Comparison of ENCODE assay signal across 22 cellular contexts in the genomic region with DNA sequence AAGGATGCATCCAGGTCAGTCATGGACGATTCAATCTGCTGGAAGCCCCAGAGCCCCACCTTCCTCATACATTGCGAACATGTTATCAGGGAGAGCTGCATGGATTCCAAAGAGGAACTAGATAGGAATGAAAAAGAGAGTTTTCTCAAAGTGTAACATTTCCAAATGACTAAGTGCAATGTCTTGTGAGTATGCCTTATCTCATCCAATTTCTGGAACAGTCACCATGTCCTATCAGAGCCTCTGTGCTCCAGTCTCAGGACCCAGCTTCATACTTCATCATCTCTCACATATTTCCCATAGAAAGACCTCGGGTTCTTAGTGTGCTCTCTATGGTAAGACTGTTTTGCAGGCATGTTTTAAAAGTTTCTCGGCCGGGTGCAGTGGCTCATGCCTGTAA.
"Had no signal": no experiment of that assay in that cellular context is flagged by ENCODE, and none has a peak within 500 bp of the region (broad histone marks: within the 10 kb centered on the region; RNA-seq: fewer than 3 reads in every experiment).

No MANE protein-coding gene starts in this region.

- H3K27ac ChIP-seq: gastroesophageal sphincter, right lobe of liver, upper lobe of left lung had no signal

- H3K4me1 ChIP-seq: gastroesophageal sphincter, right lobe of liver, upper lobe of left lung had no signal

- H3K4me1 Mint-ChIP-seq: nephron progenitor cell, T-helper 17 cell had no signal

- H3K27me3 Mint-ChIP-seq: activated CD4-positive, alpha-beta memory T cell treated with anti-CD3 and anti-CD28 coated beads for 36 hours; activated naive CD4-positive, alpha-beta T cell treated with anti-CD3 and anti-CD28 coated beads, Interleukin-2, amount 10 ng/mL, durations not matched to agents 7 days and 5 days; brain; stimulated activated naive B cell treated with anti-CD40 and anti-IgM and Interleukin-4, amounts not matched to agents 10 μg/mL and 1 μg/mL and 100 μg/mL, for 72 hours; T-helper 17 cell had no signal

- H3K27me3 ChIP-seq: gastroesophageal sphincter, right lobe of liver, upper lobe of left lung had no signal

- DNase-seq: activated CD4-positive, alpha-beta memory T cell treated with anti-CD3 and anti-CD28 coated beads for 36 hours; activated CD4-positive, alpha-beta T cell treated with anti-CD3 and anti-CD28 coated beads for 48 hours; activated effector memory CD4-positive, alpha-beta T cell treated with Interleukin-2 at 50 U/mL for 16 hours; activated naive CD4-positive, alpha-beta T cell treated with anti-CD3 and anti-CD28 coated beads, Interleukin-2, amount 10 ng/mL, durations not matched to agents 7 days and 5 days; activated T-cell treated with anti-CD3 and anti-CD28 coated beads, Interleukin-2, amount 50 U/mL, for 48 hours; anterior cingulate cortex; central memory CD4-positive, alpha-beta T cell; effector memory CD4-positive, alpha-beta T cell; head of caudate nucleus; hypothalamus; left ventricle myocardium superior; nephron progenitor cell; right lobe of liver; stimulated activated CD4-positive, alpha-beta T cell treated with anti-CD3 and anti-CD28 coated beads, Interleukin-15, amount 100 ng/mL, for 24 hours; stimulated activated naive B cell treated with anti-CD40 and anti-IgM and Interleukin-4, amounts not matched to agents 10 μg/mL and 1 μg/mL and 100 μg/mL, for 72 hours; T-helper 17 cell; upper lobe of left lung had no signal

- H3K27ac Mint-ChIP-seq: activated CD4-positive, alpha-beta memory T cell treated with anti-CD3 and anti-CD28 coated beads for 36 hours; activated naive CD4-positive, alpha-beta T cell treated with anti-CD3 and anti-CD28 coated beads, Interleukin-2, amount 10 ng/mL, durations not matched to agents 7 days and 5 days; nephron progenitor cell; stimulated activated naive B cell treated with anti-CD40 and anti-IgM and Interleukin-4, amounts not matched to agents 10 μg/mL and 1 μg/mL and 100 μg/mL, for 72 hours; T-helper 17 cell had no signal

- H3K4me2 ChIP-seq: smooth muscle cell had no signal

- H3K4me3 Mint-ChIP-seq: activated CD4-positive, alpha-beta memory T cell treated with anti-CD3 and anti-CD28 coated beads for 36 hours; activated naive CD4-positive, alpha-beta T cell treated with anti-CD3 and anti-CD28 coated beads, Interleukin-2, amount 10 ng/mL, durations not matched to agents 7 days and 5 days; brain; nephron progenitor cell; stimulated activated naive B cell treated with anti-CD40 and anti-IgM and Interleukin-4, amounts not matched to agents 10 μg/mL and 1 μg/mL and 100 μg/mL, for 72 hours; T-helper 17 cell had no signal

- H3K9me3 Mint-ChIP-seq: activated CD4-positive, alpha-beta memory T cell treated with anti-CD3 and anti-CD28 coated beads for 36 hours; activated naive CD4-positive, alpha-beta T cell treated with anti-CD3 and anti-CD28 coated beads, Interleukin-2, amount 10 ng/mL, durations not matched to agents 7 days and 5 days; brain; nephron progenitor cell; stimulated activated naive B cell treated with anti-CD40 and anti-IgM and Interleukin-4, amounts not matched to agents 10 μg/mL and 1 μg/mL and 100 μg/mL, for 72 hours had no signal

- FAIRE-seq: colon, islet of Langerhans had no signal

- H3K9me3 ChIP-seq: gastroesophageal sphincter, right lobe of liver, upper lobe of left lung had no signal

- H3K4me3 ChIP-seq: gastroesophageal sphincter, right lobe of liver, smooth muscle cell, upper lobe of left lung had no signal
